Comparison of ENCODE assay signal across 8 cellular contexts in the genomic region with DNA sequence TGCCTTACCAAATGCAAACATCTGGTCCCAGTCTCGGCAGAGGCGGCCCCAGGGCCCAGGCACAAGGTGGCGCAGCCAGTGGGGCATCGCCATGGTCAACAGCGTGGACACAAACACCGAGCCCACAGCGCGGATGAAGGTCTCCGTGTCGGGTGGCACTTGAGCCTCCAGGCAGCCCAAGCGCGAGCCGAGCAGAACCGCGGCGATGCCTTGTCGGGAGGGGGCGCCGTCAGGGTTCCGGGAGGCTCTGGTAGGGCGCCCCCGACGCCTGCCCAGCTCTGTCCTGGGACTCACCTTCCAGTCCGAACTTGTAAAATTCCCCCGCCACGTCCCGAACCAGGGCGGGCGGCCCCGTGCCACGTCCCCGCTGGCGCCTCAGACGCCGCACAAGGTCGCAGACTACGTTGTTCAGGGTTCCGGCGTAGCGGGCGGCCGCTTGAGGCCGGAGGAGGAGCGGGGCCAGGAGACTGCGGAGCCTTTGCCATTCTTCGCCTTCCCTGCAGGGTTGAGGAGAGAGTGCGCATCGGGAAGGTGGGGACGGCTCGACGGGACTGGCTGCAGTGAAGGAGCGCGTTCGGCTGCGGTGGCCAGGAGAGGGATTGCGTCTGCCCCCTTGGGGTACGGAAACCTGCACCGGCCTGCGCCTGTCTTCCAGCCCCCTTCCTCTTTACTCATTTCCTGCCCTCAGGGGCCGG. TPM values are rescaled to one million over a fixed set of nuclear protein-coding genes. Genes with fewer than 3 reads are reported as not detected.
DNase-seq lines count a peak whose midpoint lies in the region; ATAC-seq and TF ChIP-seq lines count a peak whose summit lies in the region.

No MANE protein-coding gene starts in this region.

- H3K9me3 Mint-ChIP-seq in activated B cell treated with CpG ODN at 0.5 μM for 24 hours: no peaks in the 10 kb centered on the region

- H3K36me3 Mint-ChIP-seq in activated B cell treated with CpG ODN at 0.5 μM for 24 hours (ENCODE audit: low read depth): peaks cover 29% of the 10 kb centered on the region

- WGBS in transverse colon (ENCODE audit: low coverage in 1 of 2), 2 donors: 1% methylated on average over 46 of the region's 60 CpGs; no CpG with 5 or more reads in 1 of the 2 donors

- H3K4me3 ChIP-seq in AG04450 (ENCODE audit: low read depth, low read length) (peak overlapping the region; percentile 29), duodenal mucosa (ENCODE audit: low read depth in 1 of 2, low read length in 2 of 2) (peak overlapping the region; percentile 77 to 83), mononuclear cell (ENCODE audit: low read length) (peak overlapping the region; percentile 30), transverse colon (peak overlapping the region in 3 of 4 donors; percentile 26 to 54 (median 41))

- in situ Hi-C loops in transverse colon (cut with MboI; ENCODE audit: low pct_ligation_motif_present in 1 of 4, low pct_unique_long_range_greater_than_20kb in 1 of 4, low sequenced_read_pairs in 3 of 4): no loop called here

- no peak overlapping the region for H3K27ac ChIP-seq in AG04450 (ENCODE audit: low read depth, low read length)
- no peak overlapping the region for H3K27ac ChIP-seq in duodenal mucosa (ENCODE audit: low read depth, low read length)
- peak overlapping the region in 1 of 4 donors; percentile 3 for H3K27ac ChIP-seq in transverse colon

- peak overlapping the region; percentile 89 for H3K4me3 Mint-ChIP-seq in activated B cell treated with CpG ODN at 0.5 μM for 24 hours

- H3K36me3 ChIP-seq in duodenal mucosa (ENCODE audit: control insufficient read depth in 1 of 2, insufficient read depth in 2 of 2, low read length in 2 of 2) (peaks cover 0 to 19% of the 10 kb centered on the region in 2 donors), transverse colon (no peaks in the 10 kb centered on the region)

- H3K27me3 Mint-ChIP-seq in activated B cell treated with CpG ODN at 0.5 μM for 24 hours: peaks cover 13% of the 10 kb centered on the region

- H3K4me1 Mint-ChIP-seq in activated B cell treated with CpG ODN at 0.5 μM for 24 hours: peaks cover 32% of the 10 kb centered on the region

- intact Hi-C loops in activated B cell treated with CpG ODN at 0.5 μM for 24 hours (cut with micrococcal nuclease): loop anchor here (2.0 kb wide), 1 partner anchor 18 kb away; a partner anchor contains a TSS
- intact Hi-C loops in transverse colon (cut with DNase I; ENCODE audit: low total_unique reads): no loop called here

- DNase-seq in AG04450 (ENCODE audit: low read depth, low spot score) (no peak), activated B cell treated with CpG ODN at 0.5 μM for 24 hours (peak; percentile 47), transverse colon (peak; percentile 64), NCI-H2107 (lab: John Stamatoyannopoulos, UW) (no peak)

- peak; percentile 44 for TF ChIP-seq CTCF in AG04450 (IDR thresholded peaks at IDR 0.05; ENCODE audit: low read depth, low read length)
- TF ChIP-seq CTCF in activated B cell treated with CpG ODN at 0.5 μM for 24 hours (IDR thresholded peaks at IDR 0.05): no peak
- TF ChIP-seq CTCF in transverse colon (IDR thresholded peaks at IDR 0.05): peak; percentile 6 to 26 (median 16)

- H3K27me3 ChIP-seq in AG04450 (ENCODE audit: control insufficient read depth, insufficient read depth, low read length): peaks cover 40% of the 10 kb centered on the region
- H3K27me3 ChIP-seq in duodenal mucosa (ENCODE audit: control insufficient read depth in 1 of 2, insufficient read depth in 2 of 2, low read length in 2 of 2): peaks cover 25 to 33% of the 10 kb centered on the region in 2 donors
- peaks cover 39% of the 10 kb centered on the region for H3K27me3 ChIP-seq in mononuclear cell (ENCODE audit: insufficient read depth, low read length)
- peaks cover 43% of the 10 kb centered on the region for H3K27me3 ChIP-seq in transverse colon

- ATAC-seq in GM18868 (IDR thresholded peaks at IDR 0.05; ENCODE audit: unreplicated experiment): peak; percentile 67
- ATAC-seq in HG03442 (IDR thresholded peaks at IDR 0.05; ENCODE audit: unreplicated experiment): peak; percentile 60
- ATAC-seq in activated B cell treated with CpG ODN at 0.5 μM for 24 hours (ENCODE audit: low read depth): peak; percentile 83

- no peak for TF ChIP-seq POLR2A in transverse colon (IDR thresholded peaks at IDR 0.05)

- H3K9ac ChIP-seq in duodenal mucosa (ENCODE audit: low read depth in 1 of 2, low read length in 2 of 2): peak overlapping the region; percentile 53 to 67

- H3K9me3 ChIP-seq in AG04450 (ENCODE audit: control insufficient read depth, insufficient read depth, low read length) (no peaks in the 10 kb centered on the region; the same call in 1 of the 2 replicates), duodenal mucosa (ENCODE audit: control insufficient read depth in 1 of 2, low read length in 2 of 2) (no peaks in the 10 kb centered on the region), mononuclear cell (ENCODE audit: low read depth, low read length) (no peaks in the 10 kb centered on the region), transverse colon (no peaks in the 10 kb centered on the region)

- CTCF ChIA-PET in AG04450 (lab: Charles Lee): interaction anchor here (1.0 to 4.3 kb wide), 2 partner anchors 8 to 18 kb away, joined by 3 to 24 read pairs; a partner anchor contains a TSS
- CTCF ChIA-PET in activated B cell treated with CpG ODN at 0.5 μM for 24 hours (lab: Charles Lee): interaction anchor here (1.3 to 4.7 kb wide), 2 partner anchors 8 to 139 kb away, joined by 7 to 20 read pairs; no protein-coding TSS in a partner anchor

- H3K27ac Mint-ChIP-seq in activated B cell treated with CpG ODN at 0.5 μM for 24 hours: no peak overlapping the region

- TF ChIP-seq EP300 in transverse colon (IDR thresholded peaks at IDR 0.05; ENCODE audit: low read depth): no peak

- H3K4me1 ChIP-seq in duodenal mucosa (ENCODE audit: control insufficient read depth in 1 of 2, insufficient read depth in 2 of 2, low read length in 2 of 2) (peaks cover 19 to 29% of the 10 kb centered on the region in 2 donors), mononuclear cell (ENCODE audit: insufficient read depth, low read length) (peaks cover 28% of the 10 kb centered on the region), transverse colon (peaks cover 9 to 31% (median 30%) of the 10 kb centered on the region in 4 donors)

- POLR2A ChIA-PET in AG04450 (lab: Yijun Ruan, JAX) (interaction anchor here (0.8 kb wide), 1 partner anchor 13 kb away, joined by 4 read pairs; a partner anchor contains a TSS), activated B cell treated with CpG ODN at 0.5 μM for 24 hours (lab: Charles Lee) (interaction anchor here (0.6 to 6.7 kb wide), 4 partner anchors 9 to 1791 kb away, joined by 3 to 34 read pairs (median 3); a partner anchor contains a TSS)

RNA-seq across cellular contexts. Expression of a gene that starts 1.7 kb away (rescaled TPM):
- polyA plus RNA-seq in AG04450 (2011; rRNA removed): 0.22 and 0.29 TPM in 2 replicates
- 0.30 and 0.37 TPM in 2 replicates for polyA minus RNA-seq in AG04450 (2011; rRNA and poly(A)+ RNA removed)
- total RNA-seq in activated B cell treated with CpG ODN at 0.5 μM for 24 hours: 2.4 and 2.5 TPM in 2 replicates
- 1.3 TPM for total RNA-seq in mononuclear cell
- total RNA-seq in transverse colon: 1 to 10 TPM in 2 of 4 donors, under 1 TPM in 1, not detected in 1; 0.40 to 2.5 (median 2.3) TPM

RNA-seq across cellular contexts. Expression of a gene that starts 6.8 kb away (rescaled TPM):
- polyA plus RNA-seq in AG04450 (2011; rRNA removed): 20.1 and 23.5 TPM in 2 replicates
- 22.8 and 26.3 TPM in 2 replicates for polyA minus RNA-seq in AG04450 (2011; rRNA and poly(A)+ RNA removed)
- total RNA-seq in activated B cell treated with CpG ODN at 0.5 μM for 24 hours: 32.2 and 40.7 TPM in 2 replicates
- total RNA-seq in mononuclear cell: 2.3 TPM
- 1 to 10 TPM; 4.1 to 7.1 (median 4.5) TPM for total RNA-seq in transverse colon

RNA-seq across cellular contexts. Expression of a gene that starts 7.3 kb away (rescaled TPM):
- 6.8 and 7.6 TPM in 2 replicates for polyA plus RNA-seq in AG04450 (2011; rRNA removed)
- 6.7 and 8.3 TPM in 2 replicates for polyA minus RNA-seq in AG04450 (2011; rRNA and poly(A)+ RNA removed)
- total RNA-seq in activated B cell treated with CpG ODN at 0.5 μM for 24 hours (0.60 and 1.2 TPM in 2 replicates), mononuclear cell (1.7 TPM), transverse colon (1 to 10 TPM; 1.9 to 6.7 (median 4.3) TPM)

RNA-seq across cellular contexts. Expression of a gene that starts 10.2 kb away (rescaled TPM):
- 3.6 and 3.7 TPM in 2 replicates for polyA plus RNA-seq in AG04450 (2011; rRNA removed)
- 3.7 and 5.2 TPM in 2 replicates for polyA minus RNA-seq in AG04450 (2011; rRNA and poly(A)+ RNA removed)
- 54.1 and 58.2 TPM in 2 replicates for total RNA-seq in activated B cell treated with CpG ODN at 0.5 μM for 24 hours
- 13.9 TPM for total RNA-seq in mononuclear cell
- total RNA-seq in transverse colon: 10 to 100 TPM in 2 of 4 donors, 1 to 10 TPM in 2; 1.5 to 24.1 (median 9.5) TPM

RNA-seq across cellular contexts. Expression of a gene that starts 13.0 kb away (rescaled TPM):
- 251 and 288 TPM in 2 replicates for polyA plus RNA-seq in AG04450 (2011; rRNA removed)
- 141 and 192 TPM in 2 replicates for polyA minus RNA-seq in AG04450 (2011; rRNA and poly(A)+ RNA removed)
- total RNA-seq in activated B cell treated with CpG ODN at 0.5 μM for 24 hours (95.7 and 95.9 TPM in 2 replicates), mononuclear cell (9.2 TPM), transverse colon (100 to 1,000 TPM in 1 of 4 donors, 10 to 100 TPM in 3; 20.9 to 194 (median 47.8) TPM)

Comparison
In these comparisons a context has a peak if more than half of its experiments do, and no peak if none do; other contexts are left out.
1. DNase-seq: peak in activated B cell treated with CpG ODN at 0.5 μM for 24 hours (single experiment) and transverse colon (single experiment); none in AG04450 (single experiment) and NCI-H2107 (single experiment).
2. H3K4me3 ChIP-seq: peak in every context shown above with its lines; median percentile 80 in duodenal mucosa; 41 in transverse colon; 30 in mononuclear cell; 29 in AG04450.
3. Peak in every context shown above with its lines, with median percentiles within 50 percentile points of each other: ATAC-seq.